ENCODE assay signal across 1 cellular context in genomic region chr15:68328485-68328884, GRCh38.
TF ChIP-seq lines count a peak whose summit lies in the region.

No MANE protein-coding gene starts in this region.

TF ChIP-seq in IMR-90, 13 proteins besides CTCF, POLR2A, EP300 and RAD21:
- TF ChIP-seq SMC3 (IDR thresholded peaks at IDR 0.05; ENCODE audit: low read depth, low read length) = no peak
- TF ChIP-seq BHLHE40 (IDR thresholded peaks at IDR 0.05; ENCODE audit: low read depth, low read length) = no peak
- TF ChIP-seq MAFK (IDR thresholded peaks at IDR 0.05; ENCODE audit: low read depth, low read length) = no peak
- TF ChIP-seq CEBPB (IDR thresholded peaks at IDR 0.05; ENCODE audit: low read depth, low read length) = no peak
- TF ChIP-seq NFE2L2 (IDR thresholded peaks at IDR 0.05; ENCODE audit: low read depth, low read length) = no peak
- no peak for TF ChIP-seq MXI1 (IDR thresholded peaks at IDR 0.05; ENCODE audit: borderline replicate concordance, low read depth, low read length)
- no peak for TF ChIP-seq ELK1 (IDR thresholded peaks at IDR 0.05; ENCODE audit: borderline replicate concordance, low read depth, low read length)
- TF ChIP-seq RCOR1 (IDR thresholded peaks at IDR 0.05; ENCODE audit: insufficient replicate concordance, low read length) = no peak
- TF ChIP-seq MAZ (IDR thresholded peaks at IDR 0.05; ENCODE audit: borderline replicate concordance, low read depth, low read length) = no peak
- TF ChIP-seq RFX5 (IDR thresholded peaks at IDR 0.05; ENCODE audit: low read depth, low read length) = no peak
- TF ChIP-seq USF2 (IDR thresholded peaks at IDR 0.05; ENCODE audit: low read depth, low read length) = no peak
- no peak for TF ChIP-seq CHD1 (IDR thresholded peaks at IDR 0.05; ENCODE audit: low read depth, low read length)
- no peak for TF ChIP-seq FOS (IDR thresholded peaks at IDR 0.05; ENCODE audit: low read depth, low read length)
